Comparison of ENCODE assay signal across 8 cellular contexts in the genomic region with DNA sequence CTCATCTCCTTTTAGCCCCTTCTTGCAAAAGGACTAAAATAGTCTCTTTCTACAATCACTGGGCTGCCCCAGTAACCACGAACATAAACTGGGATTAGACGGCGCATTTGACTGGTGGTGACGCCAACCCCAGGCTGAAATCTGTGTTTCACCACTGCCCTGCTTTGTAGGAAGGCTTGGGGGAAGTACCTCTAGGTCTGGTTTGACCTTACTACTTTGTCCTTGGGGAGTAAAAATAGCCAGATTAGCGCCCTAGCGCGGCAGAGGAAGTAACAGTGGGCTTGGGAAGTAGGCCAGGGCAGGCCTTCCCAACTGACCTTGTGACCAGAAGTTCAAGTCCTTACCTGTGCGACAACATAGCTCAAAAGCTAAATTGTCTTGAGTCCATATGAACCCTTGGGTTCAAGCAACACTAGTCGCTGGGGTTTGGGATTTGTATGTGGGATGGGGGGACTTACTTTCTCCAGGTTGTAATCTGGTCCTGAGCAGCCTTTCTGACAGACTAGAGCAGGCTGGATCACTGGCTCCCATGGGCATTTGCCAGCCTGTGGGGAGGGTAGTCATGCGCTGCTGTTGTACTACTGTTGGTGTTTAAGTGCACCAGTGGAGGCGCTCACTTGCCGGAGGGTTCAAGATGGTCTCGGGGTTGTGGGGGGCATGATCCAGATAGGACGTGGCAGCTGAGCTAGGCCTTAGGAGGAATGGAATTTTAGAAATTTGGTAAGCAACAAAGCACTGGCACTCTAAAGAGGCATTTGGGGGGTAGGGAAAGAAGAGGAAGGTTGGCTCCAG. TPM values are rescaled to one million over a fixed set of nuclear protein-coding genes. Genes with fewer than 3 reads are reported as not detected.
DNase-seq lines count a peak whose midpoint lies in the region; ATAC-seq and TF ChIP-seq lines count a peak whose summit lies in the region.
"Had no signal": no experiment of that assay in that cellular context is flagged by ENCODE, and none has a peak within 500 bp of the region (broad histone marks: within the 10 kb centered on the region; RNA-seq: fewer than 3 reads in every experiment).

No MANE protein-coding gene starts in this region.

- 35% methylated on average over 13 of the region's 14 CpGs for WGBS in mammary epithelial cell (ENCODE audit: low coverage, missing lambda C conversion rate)
- WGBS in spleen, 5 donors = 15 to 23% (median 21%) methylated on average over 14 of the region's 14 CpGs

- H3K9me3 ChIP-seq in mammary epithelial cell (replicated peaks; ENCODE audit: insufficient read depth, low read length) (no peaks in the 10 kb centered on the region), spleen (no peaks in the 10 kb centered on the region)

- peaks cover 58% of the 10 kb centered on the region for H3K79me2 ChIP-seq in mammary epithelial cell (ENCODE audit: insufficient read depth, low read length)

- H3K4me2 ChIP-seq in mammary epithelial cell (ENCODE audit: insufficient read depth, low read depth, low read length) = peak overlapping the region; percentile 95

- DNase-seq in GM10248 (ENCODE audit: extremely low spot score) = peak; percentile 64
- peak; percentile 83 for DNase-seq in SK-MEL-5 (ENCODE audit: low read depth, low spot score)
- DNase-seq in mammary epithelial cell = peak; percentile 53
- peak in 2 of 3 donors; percentile 6 to 14 for DNase-seq in immature natural killer cell
- DNase-seq in spleen = peak; percentile 85
- DNase-seq in NCI-H146 (lab: John Stamatoyannopoulos, UW) = no peak

- H3K4me3 ChIP-seq in mammary epithelial cell (replicated peaks in 1 of 3; ENCODE audit: insufficient read depth in 1 of 3, low read depth in 2 of 3, low read length in 3 of 3) (peak overlapping the region; percentile 46 to 78 (median 76)), spleen (peak overlapping the region; percentile 40 to 98 (median 80))

- peak overlapping the region; percentile 26 for H3K27ac ChIP-seq in mammary epithelial cell (ENCODE audit: insufficient read depth, low read depth, low read length)
- peak overlapping the region; percentile 95 to 99 (median 99) for H3K27ac ChIP-seq in spleen

- H4K20me1 ChIP-seq in mammary epithelial cell (ENCODE audit: insufficient read depth, low read length) = no peaks in the 10 kb centered on the region

- peak; percentile 16 for TF ChIP-seq CTCF in GM10248 (IDR thresholded peaks at IDR 0.05; ENCODE audit: control extremely low read depth, extremely low read depth, low read depth, missing control alignments)
- peak; percentile 14 to 28 for TF ChIP-seq CTCF in mammary epithelial cell (conservative IDR thresholded peaks at IDR 0.05 in 1 of 2, IDR thresholded peaks at IDR 0.05 in 1 of 2; ENCODE audit: extremely low read depth in 1 of 2, insufficient read depth in 1 of 2, low read depth in 1 of 2, low read length in 2 of 2)
- TF ChIP-seq CTCF in spleen (IDR thresholded peaks at IDR 0.05 in 8 of 11, conservative IDR thresholded peaks at IDR 0.05 in 3 of 11) = peak in 2 of 11 experiments; percentile 3 to 12

- H3K9ac ChIP-seq in mammary epithelial cell (ENCODE audit: insufficient read depth, low read length) = no peak overlapping the region

- dilution Hi-C loops in mammary epithelial cell (cut with HindIII; ENCODE audit: low sequenced_read_pairs) = no loop called here

- POLR2A ChIA-PET in GM10248 (lab: Yijun Ruan, JAX) = interaction anchor here (0.9 to 1.4 kb wide), 3 partner anchors 9 to 16 kb away, joined by 3 read pairs; no protein-coding TSS in a partner anchor

- H3K4me3 Mint-ChIP-seq in immature natural killer cell = peak overlapping the region; percentile 87 to 95 (median 92)

- peak overlapping the region; percentile 95 to 99 (median 96) for H3K27ac Mint-ChIP-seq in immature natural killer cell

- H3K36me3 ChIP-seq in mammary epithelial cell (ENCODE audit: insufficient read depth, low read length) = peaks cover 35% of the 10 kb centered on the region
- peaks cover 3 to 62% (median 45%) of the 10 kb centered on the region in 6 donors for H3K36me3 ChIP-seq in spleen

- no peaks in the 10 kb centered on the region for H3K27me3 ChIP-seq in mammary epithelial cell (ENCODE audit: insufficient read depth, low read length)
- H3K27me3 ChIP-seq in spleen (replicated peaks in 1 of 7) = no peaks in the 10 kb centered on the region

- intact Hi-C loops in mammary epithelial cell (cut with micrococcal nuclease) (loop anchor here (1.0 to 5.0 kb wide), 3 partner anchors 65 to 190 kb away; partner anchors contain the start of genes BANF1 and EIF1AD), spleen (cut with DNase I; ENCODE audit: low total_unique reads) (loop anchor here (10.0 kb wide), 1 partner anchor 66 kb away; no protein-coding TSS in a partner anchor)

- in situ Hi-C loops in SK-MEL-5 (cut with HindIII; ENCODE audit: low pct_unique_long_range_greater_than_20kb, low sequenced_read_pairs) (no loop called here), mammary epithelial cell (cut with MboI; ENCODE audit: low sequenced_read_pairs in 2 of 2) (no loop called here)

- ATAC-seq in HG02840 (IDR thresholded peaks at IDR 0.05; ENCODE audit: low FRiP score, unreplicated experiment) = peak; percentile 7

- BruUV-seq in mammary epithelial cell (replicated peaks; lab: Mats Ljungman, UMichigan) = no TSS peak

- H3K36me3 Mint-ChIP-seq in immature natural killer cell = peaks cover 18 to 33% (median 26%) of the 10 kb centered on the region in 3 donors

- CTCF ChIA-PET in GM10248 (lab: Yijun Ruan, JAX) (interaction anchor here (0.6 to 8.7 kb wide), 29 partner anchors 10 to 217 kb away, joined by 3 to 143 read pairs (median 5); partner anchors contain the start of genes CATSPER1, CCDC85B, FIBP and SF3B2), mammary epithelial cell (lab: Charles Lee; ENCODE audit: low non-redundant PET) (interaction anchor here (0.7 kb wide), 1 partner anchor 12 kb away, joined by 4 read pairs; no protein-coding TSS in a partner anchor)

- H3K9me3 Mint-ChIP-seq in immature natural killer cell = no peaks in the 10 kb centered on the region

- TF ChIP-seq POLR2A in spleen (IDR thresholded peaks at IDR 0.05) = no peak

- peaks cover 7 to 22% (median 9%) of the 10 kb centered on the region in 3 donors for H3K27me3 Mint-ChIP-seq in immature natural killer cell (ENCODE audit: low read depth in 3 of 3)

- no peak overlapping the region for H2AFZ ChIP-seq in mammary epithelial cell (ENCODE audit: low read depth, low read length)

- peaks cover 49 to 74% of the 10 kb centered on the region in 2 donors for H3K4me1 Mint-ChIP-seq in immature natural killer cell

- H3K4me1 ChIP-seq in mammary epithelial cell (ENCODE audit: insufficient read depth, low read length) = peaks cover 22% of the 10 kb centered on the region
- H3K4me1 ChIP-seq in spleen = peaks cover 33 to 79% (median 59%) of the 10 kb centered on the region in 6 donors

RNA-seq across cellular contexts. Expression of gene PACS1, which starts 1.0 kb away (rescaled TPM):
- 9.0 and 12.0 TPM in 2 replicates for total RNA-seq in SK-MEL-5 (2014; rRNA removed; shearing (Covaris generic))
- polyA plus RNA-seq in SK-MEL-5 (2015; cell fraction: cytosol; rRNA removed) = 37.3 and 47.6 TPM in 2 replicates
- polyA plus RNA-seq in SK-MEL-5 (2015; cell fraction: nucleus; rRNA removed) = 24.7 and 41.4 TPM in 2 replicates
- total RNA-seq in mammary epithelial cell (10 to 100 TPM; 34.0 to 48.1 TPM), spleen (100 to 1,000 TPM in 5 of 7 donors, 10 to 100 TPM in 2; 65.8 to 126 (median 110) TPM)
- polyA plus RNA-seq in mammary epithelial cell (21.4 TPM), immature natural killer cell (10 to 100 TPM; 10.0 to 72.3 (median 23.9) TPM), spleen (10 to 100 TPM; 20.6 to 35.1 (median 20.9) TPM)
- 52.2 TPM for polyA minus RNA-seq in mammary epithelial cell

RNA-seq across cellular contexts. Expression of gene SF3B2, which starts 17.0 kb away (rescaled TPM):
- 103 and 118 TPM in 2 replicates for total RNA-seq in SK-MEL-5 (2014; rRNA removed; shearing (Covaris generic))
- 187 and 206 TPM in 2 replicates for polyA plus RNA-seq in SK-MEL-5 (2015; cell fraction: cytosol; rRNA removed)
- polyA plus RNA-seq in SK-MEL-5 (2015; cell fraction: nucleus; rRNA removed) = 84.5 and 88.8 TPM in 2 replicates
- total RNA-seq in mammary epithelial cell (100 to 1,000 TPM; 128 to 189 TPM), spleen (100 to 1,000 TPM; 139 to 195 (median 164) TPM)
- polyA plus RNA-seq in mammary epithelial cell (101 TPM), immature natural killer cell (100 to 1,000 TPM in 1 of 3 donors, 10 to 100 TPM in 2; 71.7 to 141 (median 76.7) TPM), spleen (100 to 1,000 TPM in 1 of 3 donors, 10 to 100 TPM in 2; 77.5 to 104 (median 89.9) TPM)
- polyA minus RNA-seq in mammary epithelial cell = 169 TPM

RNA-seq across cellular contexts. Expression of gene GAL3ST3, which starts 20.2 kb away (rescaled TPM):
- total RNA-seq in SK-MEL-5 (2014; rRNA removed; shearing (Covaris generic)) = not detected in 2 replicates
- polyA plus RNA-seq in SK-MEL-5 (2015; cell fraction: cytosol; rRNA removed) = not detected in 2 replicates
- not detected in 2 replicates for polyA plus RNA-seq in SK-MEL-5 (2015; cell fraction: nucleus; rRNA removed)
- total RNA-seq in mammary epithelial cell = under 1 TPM in 1 of 2 donors, not detected in 1; under 0.01 TPM
- polyA plus RNA-seq in mammary epithelial cell = not detected
- polyA minus RNA-seq in mammary epithelial cell = not detected
- polyA plus RNA-seq in immature natural killer cell = not detected
- not detected for total RNA-seq in spleen
- polyA plus RNA-seq in spleen = under 1 TPM; 0.03 to 0.04 (median 0.03) TPM

RNA-seq across cellular contexts. Expression of gene CATSPER1, which starts 42.8 kb away (rescaled TPM):
- total RNA-seq in SK-MEL-5 (2014; rRNA removed; shearing (Covaris generic)) = 0.05 TPM in 1 of 2 replicates, not detected in the other
- polyA plus RNA-seq in SK-MEL-5 (2015; cell fraction: cytosol; rRNA removed) = 0.42 TPM in 1 of 2 replicates, not detected in the other
- not detected in 2 replicates for polyA plus RNA-seq in SK-MEL-5 (2015; cell fraction: nucleus; rRNA removed)
- under 1 TPM in 1 of 2 donors, not detected in 1; 0.61 TPM for total RNA-seq in mammary epithelial cell
- 0.52 TPM for polyA plus RNA-seq in mammary epithelial cell
- polyA minus RNA-seq in mammary epithelial cell = not detected
- polyA plus RNA-seq in immature natural killer cell = 10 to 100 TPM; 17.2 to 41.1 (median 20.8) TPM
- 1 to 10 TPM in 3 of 7 donors, under 1 TPM in 2, not detected in 2; 0.70 to 1.2 (median 1.1) TPM for total RNA-seq in spleen
- under 1 TPM; 0.30 to 0.51 (median 0.50) TPM for polyA plus RNA-seq in spleen
- total RNA-seq: dermis microvascular lymphatic vessel endothelial cell had no signal

RNA-seq across cellular contexts. Expression of gene CST6, which starts 57.3 kb away (rescaled TPM):
- total RNA-seq in SK-MEL-5 (2014; rRNA removed; shearing (Covaris generic)) = not detected in 2 replicates
- not detected in 2 replicates for polyA plus RNA-seq in SK-MEL-5 (2015; cell fraction: cytosol; rRNA removed)
- polyA plus RNA-seq in SK-MEL-5 (2015; cell fraction: nucleus; rRNA removed) = not detected in 2 replicates
- total RNA-seq in mammary epithelial cell (10 to 100 TPM in 1 of 2 donors, 1 to 10 TPM in 1; 1.3 to 21.5 TPM), spleen (not detected)
- polyA plus RNA-seq in mammary epithelial cell (8.3 TPM), immature natural killer cell (not detected), spleen (1 to 10 TPM in 1 of 3 donors, under 1 TPM in 2; 0.76 to 1.4 (median 0.93) TPM)
- not detected for polyA minus RNA-seq in mammary epithelial cell
